32 cellular contexts compared by ENCODE assay signal in genomic region chr19:14772995-14773394, GRCh38.
"Had no signal": no experiment of that assay in that cellular context is flagged by ENCODE, and none has a peak within 500 bp of the region (broad histone marks: within the 10 kb centered on the region; RNA-seq: fewer than 3 reads in every experiment).

No MANE protein-coding gene starts in this region.

- H3K36me3 ChIP-seq: adrenal gland, brain microvascular endothelial cell, breast epithelium had no signal

- H3K9me3 ChIP-seq: adrenal gland, body of pancreas, breast epithelium had no signal

- H3K4me3 ChIP-seq: adrenal gland, body of pancreas, breast epithelium had no signal

- H3K27ac ChIP-seq: adrenal gland, body of pancreas, brain microvascular endothelial cell, breast epithelium, VCaP had no signal

- FAIRE-seq: astrocyte, TTC549 had no signal

- DNase-seq: activated B cell treated with CpG ODN at 0.5 μM for 24 hours; activated CD4-positive, alpha-beta memory T cell treated with anti-CD3 and anti-CD28 coated beads for 36 hours; activated CD4-positive, alpha-beta T cell treated with anti-CD3 and anti-CD28 coated beads for 4 hours; activated CD4-positive, alpha-beta T cell treated with anti-CD3 and anti-CD28 coated beads, Interleukin-2, amount 10 ng/mL, durations not matched to agents 24 days and 14 days; activated CD4-positive, alpha-beta T cell treated with anti-CD3 and anti-CD28 coated beads, Interleukin-2, amount 50 U/mL, for 1 hour; activated CD4-positive, alpha-beta T cell treated with anti-CD3 and anti-CD28 coated beads, Interleukin-2, amount 50 U/mL, for 4 hours; activated CD4-positive, CD25-positive, alpha-beta regulatory T cell treated with anti-CD3 and anti-CD28 coated beads, Interleukin-2, amount 50 U/mL, for 72 hours; activated CD8-positive, alpha-beta memory T cell treated with anti-CD3 and anti-CD28 coated beads, Interleukin-2, amount 50 U/mL, for 4 hours; activated CD8-positive, alpha-beta T cell treated with anti-CD3 and anti-CD28 coated beads for 36 hours; activated gamma-delta T cell treated with Interleukin-2 at 50 U/mL for 16 hours; activated naive CD4-positive, alpha-beta T cell; activated naive CD4-positive, alpha-beta T cell treated with anti-CD3 and anti-CD28 coated beads for 36 hours; activated naive CD4-positive, alpha-beta T cell treated with anti-CD3 and anti-CD28 coated beads, Interleukin-2, amount 50 U/mL, for 16 hours; activated naive CD8-positive, alpha-beta T cell treated with anti-CD3 and anti-CD28 coated beads for 36 hours; activated T-cell treated with anti-CD3 and anti-CD28 coated beads for 4 hours; activated T-cell treated with anti-CD3 and anti-CD28 coated beads, Interleukin-2, amount 50 U/mL, for 1 hour; activated T-cell treated with anti-CD3 and anti-CD28 coated beads, Interleukin-2, amount 50 U/mL, for 4 hours; activated T-cell treated with anti-CD3 and anti-CD28 coated beads, Interleukin-2, amount 50 U/mL, for 72 hours; adrenal gland; amniotic stem cell; body of pancreas; brain microvascular endothelial cell; central memory CD4-positive, alpha-beta T cell; T-helper 1 cell; T-helper 2 cell; T-helper 9 cell had no signal

- H3K27me3 ChIP-seq: adrenal gland, body of pancreas, brain microvascular endothelial cell, breast epithelium had no signal

- H3K4me1 ChIP-seq: adrenal gland, body of pancreas, breast epithelium had no signal

- ATAC-seq: activated CD8-positive, alpha-beta T cell treated with anti-CD3 and anti-CD28 coated beads for 36 hours; activated naive CD4-positive, alpha-beta T cell treated with anti-CD3 and anti-CD28 coated beads, Interleukin-2, amount 50 U/mL, for 72 hours; activated T-cell treated with anti-CD3 and anti-CD28 coated beads, Interleukin-2, amount 50 U/mL, for 4 hours; activated T-cell treated with anti-CD3 and anti-CD28 coated beads, Interleukin-2, amount 50 U/mL, for 72 hours; activated T-helper 17 cell treated with anti-CD3 and anti-CD28 coated beads, Interleukin-2, amount 50 U/mL, for 72 hours; body of pancreas had no signal
